1 cellular context compared by ENCODE assay signal in the genomic region with DNA sequence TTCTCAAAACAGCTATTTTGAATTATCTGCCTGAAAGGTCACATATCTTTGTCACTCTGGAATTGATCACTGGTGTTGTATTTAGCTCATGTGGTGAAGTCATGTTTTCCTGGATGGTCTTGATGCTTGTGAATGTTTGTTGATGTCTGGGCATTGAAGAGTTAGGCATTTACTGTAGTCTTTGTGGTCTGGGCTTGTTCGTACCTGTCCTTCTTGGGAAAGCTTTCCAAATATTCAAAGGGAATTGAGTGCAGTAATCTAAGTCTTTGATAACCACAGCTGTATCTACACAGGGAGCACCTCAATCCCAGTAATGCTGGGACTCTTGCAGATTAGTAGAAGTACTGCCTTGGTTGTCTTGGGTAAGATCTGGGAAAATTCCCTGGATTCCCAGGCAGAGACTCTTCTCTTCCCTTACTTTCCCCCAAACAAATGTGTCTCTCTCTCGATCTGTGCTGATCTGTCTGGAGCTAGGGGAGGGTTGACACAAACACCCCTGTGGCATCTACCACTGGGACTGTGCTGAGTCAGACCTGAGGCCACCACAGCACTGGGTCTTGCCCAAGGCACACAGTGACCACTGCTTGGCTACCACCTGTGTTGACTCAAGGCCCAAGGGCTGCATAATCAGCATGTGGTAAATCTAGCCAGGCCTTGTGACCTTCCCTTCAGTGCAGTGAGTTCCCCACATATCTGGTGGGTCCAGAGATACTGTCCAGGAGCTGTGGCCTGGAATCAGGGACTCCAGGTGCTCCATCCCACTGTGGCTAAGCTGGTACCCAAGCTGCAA.
A peak's percentile ranks its signal among the peaks of the same experiment; 100 is the strongest.
TF ChIP-seq lines count a peak whose summit lies in the region.

No MANE protein-coding gene starts in this region.

TF ChIP-seq in HepG2, 621 proteins besides CTCF, POLR2A, EP300 and RAD21 (continues in another document):
- 0 out of 2 replicates have a peak, but pooled peaks have one; percentile 37 for TF ChIP-seq ZNF644 (CRISPR knock-in tag; IDR thresholded peaks at IDR 0.05; ENCODE audit: low read depth)
- no peak for TF ChIP-seq HMG20A (CRISPR knock-in tag; IDR thresholded peaks at IDR 0.05; ENCODE audit: borderline replicate concordance)
- peak; percentile 45; the same call in 1 of the 2 replicates for TF ChIP-seq FOXA3 (CRISPR knock-in tag; IDR thresholded peaks at IDR 0.05)
- no peak for TF ChIP-seq KAT7 (CRISPR knock-in tag; IDR thresholded peaks at IDR 0.05; ENCODE audit: borderline replicate concordance)
- TF ChIP-seq, protein P1, sequence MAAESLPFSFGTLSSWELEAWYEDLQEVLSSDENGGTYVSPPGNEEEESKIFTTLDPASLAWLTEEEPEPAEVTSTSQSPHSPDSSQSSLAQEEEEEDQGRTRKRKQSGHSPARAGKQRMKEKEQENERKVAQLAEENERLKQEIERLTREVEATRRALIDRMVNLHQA (CRISPR knock-in tag; IDR thresholded peaks at IDR 0.05): no peak
- TF ChIP-seq EEA1 (CRISPR knock-in tag; IDR thresholded peaks at IDR 0.05; ENCODE audit: borderline replicate concordance): no peak
- no peak for TF ChIP-seq ADNP (CRISPR knock-in tag; IDR thresholded peaks at IDR 0.05)
- TF ChIP-seq HOXA3 (CRISPR knock-in tag; IDR thresholded peaks at IDR 0.05): no peak
- TF ChIP-seq, protein P2, sequence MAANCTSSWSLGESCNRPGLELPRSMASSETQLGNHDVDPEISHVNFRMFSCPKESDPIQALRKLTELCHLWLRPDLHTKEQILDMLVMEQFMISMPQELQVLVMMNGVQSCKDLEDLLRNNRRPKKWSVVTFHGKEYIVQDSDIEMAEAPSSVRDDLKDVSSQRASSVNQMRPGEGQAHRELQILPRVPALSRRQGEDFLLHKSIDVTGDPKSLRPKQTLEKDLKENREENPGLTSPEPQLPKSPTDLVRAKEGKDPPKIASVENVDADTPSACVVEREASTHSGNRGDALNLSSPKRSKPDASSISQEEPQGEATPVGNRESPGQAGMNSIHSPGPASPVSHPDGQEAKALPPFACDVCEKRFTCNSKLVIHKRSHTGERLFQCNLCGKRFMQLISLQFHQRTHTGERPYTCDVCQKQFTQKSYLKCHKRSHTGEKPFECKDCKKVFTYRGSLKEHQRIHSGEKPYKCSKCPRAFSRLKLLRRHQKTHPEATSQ (CRISPR knock-in tag; IDR thresholded peaks at IDR 0.05; ENCODE audit: borderline replicate concordance): no peak
- no peak for TF ChIP-seq KAT2B (IDR thresholded peaks at IDR 0.05; ENCODE audit: borderline replicate concordance, low read depth, low read length)
- TF ChIP-seq, protein P3, sequence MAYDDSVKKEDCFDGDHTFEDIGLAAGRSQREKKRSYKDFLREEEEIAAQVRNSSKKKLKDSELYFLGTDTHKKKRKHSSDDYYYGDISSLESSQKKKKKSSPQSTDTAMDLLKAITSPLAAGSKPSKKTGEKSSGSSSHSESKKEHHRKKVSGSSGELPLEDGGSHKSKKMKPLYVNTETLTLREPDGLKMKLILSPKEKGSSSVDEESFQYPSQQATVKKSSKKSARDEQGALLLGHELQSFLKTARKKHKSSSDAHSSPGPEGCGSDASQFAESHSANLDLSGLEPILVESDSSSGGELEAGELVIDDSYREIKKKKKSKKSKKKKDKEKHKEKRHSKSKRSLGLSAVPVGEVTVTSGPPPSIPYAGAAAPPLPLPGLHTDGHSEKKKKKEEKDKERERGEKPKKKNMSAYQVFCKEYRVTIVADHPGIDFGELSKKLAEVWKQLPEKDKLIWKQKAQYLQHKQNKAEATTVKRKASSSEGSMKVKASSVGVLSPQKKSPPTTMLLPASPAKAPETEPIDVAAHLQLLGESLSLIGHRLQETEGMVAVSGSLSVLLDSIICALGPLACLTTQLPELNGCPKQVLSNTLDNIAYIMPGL (CRISPR knock-in tag; IDR thresholded peaks at IDR 0.05; ENCODE audit: borderline replicate concordance in 1 of 2, low read depth in 1 of 2): no peak
- TF ChIP-seq MBD4 (IDR thresholded peaks at IDR 0.05; ENCODE audit: borderline replicate concordance, low read length): no peak
- TF ChIP-seq RNF2 (conservative IDR thresholded peaks at IDR 0.05; ENCODE audit: low read depth): no peak
- TF ChIP-seq FOXM1 (CRISPR knock-in tag; IDR thresholded peaks at IDR 0.05): no peak
- TF ChIP-seq, protein P4, sequence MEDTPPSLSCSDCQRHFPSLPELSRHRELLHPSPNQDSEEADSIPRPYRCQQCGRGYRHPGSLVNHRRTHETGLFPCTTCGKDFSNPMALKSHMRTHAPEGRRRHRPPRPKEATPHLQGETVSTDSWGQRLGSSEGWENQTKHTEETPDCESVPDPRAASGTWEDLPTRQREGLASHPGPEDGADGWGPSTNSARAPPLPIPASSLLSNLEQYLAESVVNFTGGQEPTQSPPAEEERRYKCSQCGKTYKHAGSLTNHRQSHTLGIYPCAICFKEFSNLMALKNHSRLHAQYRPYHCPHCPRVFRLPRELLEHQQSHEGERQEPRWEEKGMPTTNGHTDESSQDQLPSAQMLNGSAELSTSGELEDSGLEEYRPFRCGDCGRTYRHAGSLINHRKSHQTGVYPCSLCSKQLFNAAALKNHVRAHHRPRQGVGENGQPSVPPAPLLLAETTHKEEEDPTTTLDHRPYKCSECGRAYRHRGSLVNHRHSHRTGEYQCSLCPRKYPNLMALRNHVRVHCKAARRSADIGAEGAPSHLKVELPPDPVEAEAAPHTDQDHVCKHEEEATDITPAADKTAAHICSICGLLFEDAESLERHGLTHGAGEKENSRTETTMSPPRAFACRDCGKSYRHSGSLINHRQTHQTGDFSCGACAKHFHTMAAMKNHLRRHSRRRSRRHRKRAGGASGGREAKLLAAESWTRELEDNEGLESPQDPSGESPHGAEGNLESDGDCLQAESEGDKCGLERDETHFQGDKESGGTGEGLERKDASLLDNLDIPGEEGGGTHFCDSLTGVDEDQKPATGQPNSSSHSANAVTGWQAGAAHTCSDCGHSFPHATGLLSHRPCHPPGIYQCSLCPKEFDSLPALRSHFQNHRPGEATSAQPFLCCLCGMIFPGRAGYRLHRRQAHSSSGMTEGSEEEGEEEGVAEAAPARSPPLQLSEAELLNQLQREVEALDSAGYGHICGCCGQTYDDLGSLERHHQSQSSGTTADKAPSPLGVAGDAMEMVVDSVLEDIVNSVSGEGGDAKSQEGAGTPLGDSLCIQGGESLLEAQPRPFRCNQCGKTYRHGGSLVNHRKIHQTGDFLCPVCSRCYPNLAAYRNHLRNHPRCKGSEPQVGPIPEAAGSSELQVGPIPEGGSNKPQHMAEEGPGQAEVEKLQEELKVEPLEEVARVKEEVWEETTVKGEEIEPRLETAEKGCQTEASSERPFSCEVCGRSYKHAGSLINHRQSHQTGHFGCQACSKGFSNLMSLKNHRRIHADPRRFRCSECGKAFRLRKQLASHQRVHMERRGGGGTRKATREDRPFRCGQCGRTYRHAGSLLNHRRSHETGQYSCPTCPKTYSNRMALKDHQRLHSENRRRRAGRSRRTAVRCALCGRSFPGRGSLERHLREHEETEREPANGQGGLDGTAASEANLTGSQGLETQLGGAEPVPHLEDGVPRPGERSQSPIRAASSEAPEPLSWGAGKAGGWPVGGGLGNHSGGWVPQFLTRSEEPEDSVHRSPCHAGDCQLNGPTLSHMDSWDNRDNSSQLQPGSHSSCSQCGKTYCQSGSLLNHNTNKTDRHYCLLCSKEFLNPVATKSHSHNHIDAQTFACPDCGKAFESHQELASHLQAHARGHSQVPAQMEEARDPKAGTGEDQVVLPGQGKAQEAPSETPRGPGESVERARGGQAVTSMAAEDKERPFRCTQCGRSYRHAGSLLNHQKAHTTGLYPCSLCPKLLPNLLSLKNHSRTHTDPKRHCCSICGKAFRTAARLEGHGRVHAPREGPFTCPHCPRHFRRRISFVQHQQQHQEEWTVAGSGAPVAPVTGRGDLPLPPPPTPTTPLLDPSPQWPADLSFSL (CRISPR knock-in tag; IDR thresholded peaks at IDR 0.05): no peak
- TF ChIP-seq ZSCAN29 (CRISPR knock-in tag; conservative IDR thresholded peaks at IDR 0.05): no peak
- no peak for TF ChIP-seq BRD4 (CRISPR knock-in tag; IDR thresholded peaks at IDR 0.05)
- no peak for TF ChIP-seq ZFP62 (CRISPR knock-in tag; IDR thresholded peaks at IDR 0.05)
- TF ChIP-seq RXRB (CRISPR knock-in tag; IDR thresholded peaks at IDR 0.05; ENCODE audit: borderline replicate concordance): no peak
- TF ChIP-seq U2AF2 (IDR thresholded peaks at IDR 0.05; ENCODE audit: low read depth, low read length): no peak
- TF ChIP-seq, protein P5, sequence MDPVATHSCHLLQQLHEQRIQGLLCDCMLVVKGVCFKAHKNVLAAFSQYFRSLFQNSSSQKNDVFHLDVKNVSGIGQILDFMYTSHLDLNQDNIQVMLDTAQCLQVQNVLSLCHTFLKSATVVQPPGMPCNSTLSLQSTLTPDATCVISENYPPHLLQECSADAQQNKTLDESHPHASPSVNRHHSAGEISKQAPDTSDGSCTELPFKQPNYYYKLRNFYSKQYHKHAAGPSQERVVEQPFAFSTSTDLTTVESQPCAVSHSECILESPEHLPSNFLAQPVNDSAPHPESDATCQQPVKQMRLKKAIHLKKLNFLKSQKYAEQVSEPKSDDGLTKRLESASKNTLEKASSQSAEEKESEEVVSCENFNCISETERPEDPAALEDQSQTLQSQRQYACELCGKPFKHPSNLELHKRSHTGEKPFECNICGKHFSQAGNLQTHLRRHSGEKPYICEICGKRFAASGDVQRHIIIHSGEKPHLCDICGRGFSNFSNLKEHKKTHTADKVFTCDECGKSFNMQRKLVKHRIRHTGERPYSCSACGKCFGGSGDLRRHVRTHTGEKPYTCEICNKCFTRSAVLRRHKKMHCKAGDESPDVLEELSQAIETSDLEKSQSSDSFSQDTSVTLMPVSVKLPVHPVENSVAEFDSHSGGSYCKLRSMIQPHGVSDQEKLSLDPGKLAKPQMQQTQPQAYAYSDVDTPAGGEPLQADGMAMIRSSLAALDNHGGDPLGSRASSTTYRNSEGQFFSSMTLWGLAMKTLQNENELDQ (CRISPR knock-in tag; IDR thresholded peaks at IDR 0.05; ENCODE audit: borderline replicate concordance): no peak
- TF ChIP-seq HOXA7 (CRISPR knock-in tag; IDR thresholded peaks at IDR 0.05): no peak
- TF ChIP-seq, protein P6, sequence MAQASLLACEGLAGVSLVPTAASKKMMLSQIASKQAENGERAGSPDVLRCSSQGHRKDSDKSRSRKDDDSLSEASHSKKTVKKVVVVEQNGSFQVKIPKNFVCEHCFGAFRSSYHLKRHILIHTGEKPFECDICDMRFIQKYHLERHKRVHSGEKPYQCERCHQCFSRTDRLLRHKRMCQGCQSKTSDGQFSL (CRISPR knock-in tag; IDR thresholded peaks at IDR 0.05): no peak
- no peak for TF ChIP-seq ZIK1 (CRISPR knock-in tag; IDR thresholded peaks at IDR 0.05; ENCODE audit: borderline replicate concordance, low read depth)
- TF ChIP-seq ZNF660 (CRISPR knock-in tag; IDR thresholded peaks at IDR 0.05; ENCODE audit: borderline replicate concordance, low read depth): no peak
- TF ChIP-seq ZNF619 (CRISPR knock-in tag; IDR thresholded peaks at IDR 0.05): no peak
- TF ChIP-seq ZBTB3 (CRISPR knock-in tag; IDR thresholded peaks at IDR 0.05; ENCODE audit: borderline replicate concordance, low read depth): no peak
- TF ChIP-seq ZNF879 (CRISPR knock-in tag; IDR thresholded peaks at IDR 0.05): no peak
- no peak for TF ChIP-seq RBAK (CRISPR knock-in tag; IDR thresholded peaks at IDR 0.05)
- TF ChIP-seq ZNF546 (CRISPR knock-in tag; conservative IDR thresholded peaks at IDR 0.05): no peak
- TF ChIP-seq, protein P7, sequence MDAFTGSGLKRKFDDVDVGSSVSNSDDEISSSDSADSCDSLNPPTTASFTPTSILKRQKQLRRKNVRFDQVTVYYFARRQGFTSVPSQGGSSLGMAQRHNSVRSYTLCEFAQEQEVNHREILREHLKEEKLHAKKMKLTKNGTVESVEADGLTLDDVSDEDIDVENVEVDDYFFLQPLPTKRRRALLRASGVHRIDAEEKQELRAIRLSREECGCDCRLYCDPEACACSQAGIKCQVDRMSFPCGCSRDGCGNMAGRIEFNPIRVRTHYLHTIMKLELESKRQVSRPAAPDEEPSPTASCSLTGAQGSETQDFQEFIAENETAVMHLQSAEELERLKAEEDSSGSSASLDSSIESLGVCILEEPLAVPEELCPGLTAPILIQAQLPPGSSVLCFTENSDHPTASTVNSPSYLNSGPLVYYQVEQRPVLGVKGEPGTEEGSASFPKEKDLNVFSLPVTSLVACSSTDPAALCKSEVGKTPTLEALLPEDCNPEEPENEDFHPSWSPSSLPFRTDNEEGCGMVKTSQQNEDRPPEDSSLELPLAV (CRISPR knock-in tag; conservative IDR thresholded peaks at IDR 0.05; ENCODE audit: low read depth): no peak
- no peak for TF ChIP-seq SALL2 (CRISPR knock-in tag; IDR thresholded peaks at IDR 0.05)
- TF ChIP-seq CEBPB (IDR thresholded peaks at IDR 0.05; ENCODE audit: borderline replicate concordance, low read depth, low read length): peak; percentile 33; the same call in 1 of the 2 replicates
- no peak for TF ChIP-seq NFATC3 (CRISPR knock-in tag; IDR thresholded peaks at IDR 0.05)
- no peak for TF ChIP-seq ZSCAN12 (CRISPR knock-in tag; IDR thresholded peaks at IDR 0.05)
- TF ChIP-seq NFYB (CRISPR knock-in tag; IDR thresholded peaks at IDR 0.05): no peak
- TF ChIP-seq GABPB1 (CRISPR knock-in tag; IDR thresholded peaks at IDR 0.05): no peak
- no peak for TF ChIP-seq ZNF282 (IDR thresholded peaks at IDR 0.05; ENCODE audit: partially characterized antibody)
- TF ChIP-seq MAFK (conservative IDR thresholded peaks at IDR 0.05 in 1 of 2, IDR thresholded peaks at IDR 0.05 in 1 of 2; ENCODE audit: low read length in 2 of 2): 0 out of 4 replicates have a peak, but pooled peaks of 1 of the 2 experiments have one; percentile 22
- TF ChIP-seq ZNF180 (CRISPR knock-in tag; IDR thresholded peaks at IDR 0.05; ENCODE audit: borderline replicate concordance, low read depth): no peak
- TF ChIP-seq, protein P8, sequence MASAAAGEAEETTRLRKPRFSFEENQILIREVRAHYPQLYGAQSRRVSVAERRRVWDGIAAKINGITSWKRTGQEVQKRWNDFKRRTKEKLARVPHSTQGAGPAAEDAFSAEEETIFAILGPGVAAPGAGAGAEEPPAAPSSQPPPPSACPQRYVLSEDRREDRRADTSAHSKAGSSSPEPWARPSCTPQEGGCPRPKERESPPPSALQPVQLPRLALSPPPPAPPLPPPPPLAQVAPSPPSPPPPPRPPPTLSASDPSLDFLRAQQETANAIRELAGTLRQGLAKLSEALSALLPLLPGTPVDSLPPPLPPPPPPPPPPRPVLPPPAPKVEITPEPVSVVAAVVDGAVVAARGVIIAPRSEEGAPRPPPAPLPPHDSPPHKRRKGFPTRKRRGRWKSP (CRISPR knock-in tag; IDR thresholded peaks at IDR 0.05): no peak
- TF ChIP-seq, protein P9, sequence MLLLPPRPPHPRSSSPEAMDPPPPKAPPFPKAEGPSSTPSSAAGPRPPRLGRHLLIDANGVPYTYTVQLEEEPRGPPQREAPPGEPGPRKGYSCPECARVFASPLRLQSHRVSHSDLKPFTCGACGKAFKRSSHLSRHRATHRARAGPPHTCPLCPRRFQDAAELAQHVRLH (CRISPR knock-in tag; IDR thresholded peaks at IDR 0.05; ENCODE audit: borderline replicate concordance, low read depth): no peak
- TF ChIP-seq HNF4A (CRISPR knock-in tag; IDR thresholded peaks at IDR 0.05): no peak
- no peak for TF ChIP-seq HCFC1 (IDR thresholded peaks at IDR 0.05; ENCODE audit: low read depth, low read length)
